In genomic region chr10:112026438-112026837, GRCh38 we compare ENCODE assay signal across 19 cellular contexts.
DNase-seq lines count a peak whose midpoint lies in the region; ATAC-seq and TF ChIP-seq lines count a peak whose summit lies in the region.
"Had no signal": no experiment of that assay in that cellular context is flagged by ENCODE, and none has a peak within 500 bp of the region (broad histone marks: within the 10 kb centered on the region; RNA-seq: fewer than 3 reads in every experiment).

No MANE protein-coding gene starts in this region.

- peaks cover 0 to 4% (median 3%) of the 10 kb centered on the region in 4 donors for H3K9me3 ChIP-seq in liver (ENCODE audit: control insufficient read depth in 4 of 4, low read length in 3 of 4)
- H3K9me3 ChIP-seq: ovary had no signal

- no peaks in the 10 kb centered on the region for H3K4me1 ChIP-seq in liver (ENCODE audit: control insufficient read depth in 4 of 4, insufficient read depth in 4 of 4, low read length in 3 of 4)

- CTCF ChIA-PET in WTC11 (lab: Charles Lee), result interaction anchor here (0.6 to 3.8 kb wide), 7 partner anchors 13 to 359 kb away, joined by 3 to 31 read pairs (median 3); no protein-coding TSS in a partner anchor

- 88% methylated on average over 4 of the region's 4 CpGs for WGBS in liver

- H3K27me3 ChIP-seq in liver (ENCODE audit: control insufficient read depth in 4 of 4, insufficient read depth in 4 of 4, low read length in 3 of 4), result no peaks in the 10 kb centered on the region
- H3K27me3 ChIP-seq: hepatocyte had no signal

- intact Hi-C loops in CD14-positive monocyte (cut with micrococcal nuclease), result no loop called here

- no peak overlapping the region for H3K4me3 Mint-ChIP-seq in WTC11
- no peak overlapping the region for H3K4me3 Mint-ChIP-seq in CD14-positive monocyte
- H3K4me3 Mint-ChIP-seq: activated CD4-positive, alpha-beta memory T cell treated with anti-CD3 and anti-CD28 coated beads for 36 hours; activated naive CD8-positive, alpha-beta T cell; activated T-cell treated with anti-CD3 and anti-CD28 coated beads, Interleukin-2, amount 50 U/mL, for 4 hours had no signal

- peaks cover 0 to 2% (median 0%) of the 10 kb centered on the region in 4 donors for H3K36me3 ChIP-seq in liver (ENCODE audit: control insufficient read depth in 4 of 4, insufficient read depth in 3 of 4, low read depth in 1 of 4, low read length in 3 of 4)
- H3K36me3 ChIP-seq: ovary, thoracic aorta had no signal

- POLR2A ChIA-PET in WTC11 (lab: Charles Lee), result no interaction called here

- H3K36me3 Mint-ChIP-seq in WTC11 (peaks cover 11% of the 10 kb centered on the region), CD14-positive monocyte (no peaks in the 10 kb centered on the region)
- H3K36me3 Mint-ChIP-seq: activated CD4-positive, alpha-beta memory T cell treated with anti-CD3 and anti-CD28 coated beads for 36 hours had no signal

- H3K4me3 ChIP-seq in liver (ENCODE audit: low read depth in 1 of 3, low read length in 3 of 3), result no peak overlapping the region
- H3K4me3 ChIP-seq: hepatocyte, ovary, thoracic aorta had no signal

- H3K27me3 Mint-ChIP-seq in WTC11 (ENCODE audit: low read depth) (no peaks in the 10 kb centered on the region), CD14-positive monocyte (ENCODE audit: low read depth in 3 of 3) (no peaks in the 10 kb centered on the region)
- H3K27me3 Mint-ChIP-seq: activated CD4-positive, alpha-beta memory T cell treated with anti-CD3 and anti-CD28 coated beads for 36 hours had no signal

- TF ChIP-seq RAD21 in liver (IDR thresholded peaks at IDR 0.05), result peak; percentile 11 to 53

- ATAC-seq in WTC11, result peak; percentile 84
- ATAC-seq in HG03097 (IDR thresholded peaks at IDR 0.05; ENCODE audit: low FRiP score, unreplicated experiment), result no peak
- ATAC-seq: activated T-cell treated with anti-CD3 and anti-CD28 coated beads, Interleukin-2, amount 50 U/mL, for 4 hours; left colon had no signal

- 0 out of 2 replicates have a peak, but pooled peaks have one; percentile 18 for TF ChIP-seq CTCF in WTC11 (IDR thresholded peaks at IDR 0.05)
- TF ChIP-seq CTCF in liver (IDR thresholded peaks at IDR 0.05; ENCODE audit: low read depth, low read length, missing input control), result no peak
- TF ChIP-seq CTCF in CD14-positive monocyte (IDR thresholded peaks at IDR 0.05), result no peak

- no peak overlapping the region for H3K27ac ChIP-seq in liver (ENCODE audit: low read depth in 1 of 2, low read length in 2 of 2)
- H3K27ac ChIP-seq: hepatocyte, ovary, thoracic aorta had no signal

- H3K27ac Mint-ChIP-seq in WTC11 (no peak overlapping the region), CD14-positive monocyte (no peak overlapping the region)
- H3K27ac Mint-ChIP-seq: activated CD4-positive, alpha-beta memory T cell treated with anti-CD3 and anti-CD28 coated beads for 36 hours; activated naive CD8-positive, alpha-beta T cell had no signal

- DNase-seq in COLO829 (ENCODE audit: low spot score) (peak; percentile 2), HT-29 (ENCODE audit: low spot score) (peak; percentile 41), WTC11 (ENCODE audit: low spot score) (peak; percentile 12), CD14-positive monocyte (ENCODE audit: low spot score) (no peak), G401 (ENCODE audit: low spot score) (no peak), middle frontal gyrus (ENCODE audit: extremely low spot score, low spot score) (no peak)
- DNase-seq: activated CD4-positive, alpha-beta memory T cell treated with anti-CD3 and anti-CD28 coated beads for 36 hours; activated T-cell treated with anti-CD3 and anti-CD28 coated beads, Interleukin-2, amount 50 U/mL, for 4 hours; left colon; NCI-H510A; ovary; RPMI8226; stimulated activated CD4-positive, alpha-beta T cell treated with anti-CD3 and anti-CD28 coated beads, Interleukin-4, amount 100 ng/mL, for 4 hours; SW 1271 had no signal

- no peak overlapping the region for H3K9ac ChIP-seq in liver (ENCODE audit: low read depth in 1 of 2, low read length in 2 of 2)

- H3K4me1 Mint-ChIP-seq in WTC11 (no peaks in the 10 kb centered on the region), CD14-positive monocyte (no peaks in the 10 kb centered on the region)

- in situ Hi-C loops in G401 (cut with HindIII; ENCODE audit: low sequenced_read_pairs), result no loop called here

- H3K9me3 Mint-ChIP-seq in WTC11 (peaks cover 17% of the 10 kb centered on the region), CD14-positive monocyte (peaks cover 0 to 7% (median 3%) of the 10 kb centered on the region in 7 donors)

TF ChIP-seq in WTC11, 78 proteins besides CTCF, POLR2A, EP300 and RAD21 (continues in another document):
- TF ChIP-seq ZNF219 (CRISPR knock-in tag; IDR thresholded peaks at IDR 0.05; ENCODE audit: borderline replicate concordance) (no peak), KAT7 (CRISPR knock-in tag; IDR thresholded peaks at IDR 0.05; ENCODE audit: borderline replicate concordance) (no peak), ZMAT4 (CRISPR knock-in tag; IDR thresholded peaks at IDR 0.05) (no peak), ZNF423 (CRISPR knock-in tag; IDR thresholded peaks at IDR 0.05) (no peak), NFE2L1 (CRISPR knock-in tag; IDR thresholded peaks at IDR 0.05) (no peak), HMGA2 (CRISPR knock-in tag; IDR thresholded peaks at IDR 0.05) (no peak), NFATC4 (CRISPR knock-in tag; IDR thresholded peaks at IDR 0.05) (no peak), EMX1 (CRISPR knock-in tag; IDR thresholded peaks at IDR 0.05) (no peak), PRRX2 (CRISPR knock-in tag; IDR thresholded peaks at IDR 0.05) (no peak), ERG (CRISPR knock-in tag; IDR thresholded peaks at IDR 0.05) (no peak)

TF ChIP-seq in liver, 16 proteins besides CTCF, POLR2A, EP300 and RAD21:
- TF ChIP-seq RXRA (IDR thresholded peaks at IDR 0.05) (no peak), FOXA1 (IDR thresholded peaks at IDR 0.05) (no peak), MAX (IDR thresholded peaks at IDR 0.05) (no peak), SP1 (IDR thresholded peaks at IDR 0.05) (no peak), NR2F2 (IDR thresholded peaks at IDR 0.05) (no peak), EGR1 (IDR thresholded peaks at IDR 0.05; ENCODE audit: low read depth in 2 of 2) (no peak), TAF1 (conservative IDR thresholded peaks at IDR 0.05) (no peak), FOXA2 (IDR thresholded peaks at IDR 0.05) (no peak), ATF3 (IDR thresholded peaks at IDR 0.05) (no peak), YY1 (IDR thresholded peaks at IDR 0.05) (no peak), ZBTB33 (IDR thresholded peaks at IDR 0.05) (no peak)

Comparison
In these comparisons a context has a peak if more than half of its experiments do, and no peak if none do; other contexts are left out.
1. DNase-seq: peak in COLO829 (single experiment), HT-29 (single experiment) and WTC11 (single experiment); none in CD14-positive monocyte (single experiment), G401 (single experiment) and middle frontal gyrus (single experiment).